8 cellular contexts compared by ENCODE assay signal in genomic region chr9:134067904-134068741, GRCh38. TPM values are rescaled to one million over a fixed set of nuclear protein-coding genes. Genes with fewer than 3 reads are reported as not detected.
DNase-seq lines count a peak whose midpoint lies in the region; ATAC-seq and TF ChIP-seq lines count a peak whose summit lies in the region.

Gene BRD3, minus strand, starts transcription at chr9:134068026. Its CDS starts 14,549 bp downstream, at chr9:134053477.

- peak within 1 kb of the TSS; percentile 95 for H3K27ac Mint-ChIP-seq in activated CD8-positive, alpha-beta T cell treated with anti-CD3 and anti-CD28 coated beads for 36 hours

- H3K27me3 Mint-ChIP-seq in activated CD8-positive, alpha-beta T cell treated with anti-CD3 and anti-CD28 coated beads for 36 hours, result peaks cover 15% of the 10 kb centered on the region

- POLR2A ChIA-PET in activated CD8-positive, alpha-beta T cell treated with anti-CD3 and anti-CD28 coated beads for 36 hours (lab: Charles Lee), result interaction anchor here (0.6 to 1.1 kb wide), 2 partner anchors 13 to 392 kb away, joined by 3 read pairs; no protein-coding TSS in a partner anchor

- peaks cover 27% of the 10 kb centered on the region for H3K4me1 Mint-ChIP-seq in activated CD8-positive, alpha-beta T cell treated with anti-CD3 and anti-CD28 coated beads for 36 hours (ENCODE audit: low read depth)

- intact Hi-C loops in activated CD8-positive, alpha-beta T cell treated with anti-CD3 and anti-CD28 coated beads for 36 hours (cut with micrococcal nuclease), result loop anchor here (5.0 kb wide), 1 partner anchor 41 kb away; the partner anchor contains the start of gene BRD3OS

- no peaks in the 10 kb centered on the region for H3K9me3 Mint-ChIP-seq in activated CD8-positive, alpha-beta T cell treated with anti-CD3 and anti-CD28 coated beads for 36 hours

- no peak for TF ChIP-seq CTCF in activated CD8-positive, alpha-beta T cell treated with anti-CD3 and anti-CD28 coated beads for 36 hours (IDR thresholded peaks at IDR 0.05)

- peak; percentile 69 for ATAC-seq in GM19351 (IDR thresholded peaks at IDR 0.05; ENCODE audit: unreplicated experiment)
- peak; percentile 80 for ATAC-seq in HG03521 (IDR thresholded peaks at IDR 0.05; ENCODE audit: unreplicated experiment)
- peak; percentile 85 for ATAC-seq in activated CD8-positive, alpha-beta T cell treated with anti-CD3 and anti-CD28 coated beads for 36 hours

- CTCF ChIA-PET in activated CD8-positive, alpha-beta T cell treated with anti-CD3 and anti-CD28 coated beads for 36 hours (lab: Charles Lee), result interaction anchor here (0.6 to 1.6 kb wide), 2 partner anchors 30 to 57 kb away, joined by 3 to 4 read pairs; no protein-coding TSS in a partner anchor

- DNase-seq in CD1c-positive myeloid dendritic cell (ENCODE audit: extremely low spot score), result peak; percentile 95
- peak; percentile 96 for DNase-seq in NCI-H774 (lab: John Stamatoyannopoulos, UW)
- DNase-seq in activated CD8-positive, alpha-beta T cell treated with anti-CD3 and anti-CD28 coated beads for 36 hours, result peak; percentile 85
- DNase-seq in effector CD4-positive, alpha-beta T cell, result peak; percentile 77
- peak; percentile 93 for DNase-seq in medulla oblongata (ENCODE audit: extremely low spot score)
- DNase-seq in stimulated activated CD4-positive, alpha-beta T cell treated with anti-CD3 and anti-CD28 coated beads, TNF-alpha, amount 100 ng/mL, for 48 hours (ENCODE audit: low read depth in 3 of 3), result peak; percentile 64 to 74 (median 67)

- H3K4me3 Mint-ChIP-seq in activated CD8-positive, alpha-beta T cell treated with anti-CD3 and anti-CD28 coated beads for 36 hours, result peak within 1 kb of the TSS; percentile 89

- peaks cover 1% of the 10 kb centered on the region for H3K36me3 Mint-ChIP-seq in activated CD8-positive, alpha-beta T cell treated with anti-CD3 and anti-CD28 coated beads for 36 hours (ENCODE audit: low read depth)

RNA-seq across cellular contexts. Expression of gene BRD3, which starts in this region (rescaled TPM):
- total RNA-seq in activated CD8-positive, alpha-beta T cell treated with anti-CD3 and anti-CD28 coated beads for 36 hours, result 10 to 100 TPM; 32.7 to 37.7 TPM

Comparison
In these comparisons a context has a peak if more than half of its experiments do, and no peak if none do; other contexts are left out.
1. Peak in every context shown above with its lines: DNase-seq and ATAC-seq.